ENCODE assay signal across 1 cellular context in the genomic region with DNA sequence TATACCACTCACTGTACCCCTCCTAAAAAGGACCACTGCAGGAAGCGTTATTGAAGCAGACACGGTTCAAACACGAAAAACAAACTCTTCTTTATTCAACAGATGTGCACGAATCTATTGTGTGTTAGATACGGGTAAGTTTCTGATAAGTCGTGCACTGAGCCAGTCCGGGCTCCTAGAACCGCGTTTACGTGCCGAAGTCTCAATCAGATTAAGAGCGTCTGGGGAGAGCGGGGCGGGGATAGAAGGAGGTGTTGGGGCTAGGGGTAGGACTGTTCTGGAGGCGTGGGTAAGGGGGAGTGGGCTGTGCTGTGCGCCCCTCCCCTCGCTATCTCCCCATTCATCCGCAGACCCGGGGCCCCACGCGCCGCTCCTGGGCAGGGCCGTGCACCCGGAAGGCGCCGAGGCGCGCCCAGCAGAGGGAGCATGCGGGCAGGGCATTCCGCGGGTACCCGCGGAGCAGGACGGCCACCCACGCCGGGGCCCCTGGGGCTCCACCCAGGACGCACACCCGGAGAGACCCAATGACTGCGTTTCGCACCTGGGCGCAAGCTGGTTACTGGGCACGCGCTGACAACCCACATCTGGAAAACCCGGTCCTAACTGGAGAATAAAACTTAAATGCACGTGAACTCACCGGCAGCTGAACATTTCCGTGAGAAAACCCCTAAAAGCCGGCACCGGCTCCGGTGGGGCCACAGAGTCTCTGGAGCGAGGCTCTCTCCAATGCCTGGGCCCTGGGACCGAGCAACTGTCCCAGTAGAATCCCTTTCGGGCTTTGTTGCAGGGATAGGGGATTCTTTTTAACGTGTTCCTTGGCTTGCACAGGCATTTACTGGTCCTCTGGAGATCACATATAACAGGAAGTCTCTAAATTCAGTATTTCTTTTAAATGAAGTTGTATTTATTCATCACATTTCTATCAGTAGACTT.
TF ChIP-seq lines count a peak whose summit lies in the region.

No MANE protein-coding gene starts in this region.

TF ChIP-seq in A549, 52 proteins besides CTCF, POLR2A, EP300 and RAD21 (continued from another document):
- peak; percentile 94 for TF ChIP-seq MAX (IDR thresholded peaks at IDR 0.05)
- peak; percentile 82 for TF ChIP-seq E2F6 (IDR thresholded peaks at IDR 0.05; ENCODE audit: borderline replicate concordance, low read depth)
- peak; percentile 38; the same call in 1 of the 2 replicates for TF ChIP-seq HEYL (CRISPR knock-in tag; IDR thresholded peaks at IDR 0.05)
- no peak for TF ChIP-seq EHMT2 (IDR thresholded peaks at IDR 0.05; ENCODE audit: low read depth)
- TF ChIP-seq POLR2AphosphoS2 (conservative IDR thresholded peaks at IDR 0.05; ENCODE audit: low read length): no peak
- no peak for TF ChIP-seq HOXB5 (CRISPR knock-in tag; IDR thresholded peaks at IDR 0.05)
- TF ChIP-seq CHD2 (IDR thresholded peaks at IDR 0.05; ENCODE audit: low read length, partially characterized antibody): no peak
- TF ChIP-seq RFX5 (IDR thresholded peaks at IDR 0.05): no peak
- TF ChIP-seq KDM5A (IDR thresholded peaks at IDR 0.05): 0 out of 2 replicates have a peak, but pooled peaks have one; percentile 8
- no peak for TF ChIP-seq ESRRA (IDR thresholded peaks at IDR 0.05; ENCODE audit: borderline replicate concordance, low read length)
- no peak for TF ChIP-seq CEBPB (IDR thresholded peaks at IDR 0.05)
- no peak; the same call in 1 of the 2 replicates for TF ChIP-seq FOSB (CRISPR knock-in tag; IDR thresholded peaks at IDR 0.05)
- no peak for TF ChIP-seq TFCP2L1 (CRISPR knock-in tag; IDR thresholded peaks at IDR 0.05)
- peak; percentile 95 for TF ChIP-seq SMC3 (IDR thresholded peaks at IDR 0.05)
- no peak for TF ChIP-seq HES2 (IDR thresholded peaks at IDR 0.05)
- TF ChIP-seq CBX2 (IDR thresholded peaks at IDR 0.05; ENCODE audit: borderline replicate concordance, low read depth): no peak
- TF ChIP-seq, protein P1, sequence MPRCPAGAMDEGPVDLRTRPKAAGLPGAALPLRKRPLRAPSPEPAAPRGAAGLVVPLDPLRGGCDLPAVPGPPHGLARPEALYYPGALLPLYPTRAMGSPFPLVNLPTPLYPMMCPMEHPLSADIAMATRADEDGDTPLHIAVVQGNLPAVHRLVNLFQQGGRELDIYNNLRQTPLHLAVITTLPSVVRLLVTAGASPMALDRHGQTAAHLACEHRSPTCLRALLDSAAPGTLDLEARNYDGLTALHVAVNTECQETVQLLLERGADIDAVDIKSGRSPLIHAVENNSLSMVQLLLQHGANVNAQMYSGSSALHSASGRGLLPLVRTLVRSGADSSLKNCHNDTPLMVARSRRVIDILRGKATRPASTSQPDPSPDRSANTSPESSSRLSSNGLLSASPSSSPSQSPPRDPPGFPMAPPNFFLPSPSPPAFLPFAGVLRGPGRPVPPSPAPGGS (IDR thresholded peaks at IDR 0.05): no peak
- TF ChIP-seq NR3C1 (IDR thresholded peaks at IDR 0.05): no peak
- no peak for TF ChIP-seq TP53 (CRISPR knock-in tag; IDR thresholded peaks at IDR 0.05)
- no peak for TF ChIP-seq REST (IDR thresholded peaks at IDR 0.05)
- TF ChIP-seq RARB (CRISPR knock-in tag; IDR thresholded peaks at IDR 0.05): no peak
- TF ChIP-seq, protein P2, sequence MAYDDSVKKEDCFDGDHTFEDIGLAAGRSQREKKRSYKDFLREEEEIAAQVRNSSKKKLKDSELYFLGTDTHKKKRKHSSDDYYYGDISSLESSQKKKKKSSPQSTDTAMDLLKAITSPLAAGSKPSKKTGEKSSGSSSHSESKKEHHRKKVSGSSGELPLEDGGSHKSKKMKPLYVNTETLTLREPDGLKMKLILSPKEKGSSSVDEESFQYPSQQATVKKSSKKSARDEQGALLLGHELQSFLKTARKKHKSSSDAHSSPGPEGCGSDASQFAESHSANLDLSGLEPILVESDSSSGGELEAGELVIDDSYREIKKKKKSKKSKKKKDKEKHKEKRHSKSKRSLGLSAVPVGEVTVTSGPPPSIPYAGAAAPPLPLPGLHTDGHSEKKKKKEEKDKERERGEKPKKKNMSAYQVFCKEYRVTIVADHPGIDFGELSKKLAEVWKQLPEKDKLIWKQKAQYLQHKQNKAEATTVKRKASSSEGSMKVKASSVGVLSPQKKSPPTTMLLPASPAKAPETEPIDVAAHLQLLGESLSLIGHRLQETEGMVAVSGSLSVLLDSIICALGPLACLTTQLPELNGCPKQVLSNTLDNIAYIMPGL (CRISPR knock-in tag; IDR thresholded peaks at IDR 0.05; ENCODE audit: borderline replicate concordance): peak; percentile 47; the same call in 1 of the 2 replicates
- 0 out of 2 replicates have a peak, but pooled peaks have one; percentile 16 for TF ChIP-seq PBX3 (IDR thresholded peaks at IDR 0.05)
- no peak for TF ChIP-seq FOSL2 (IDR thresholded peaks at IDR 0.05)
- peak; percentile 42; the same call in 1 of the 2 replicates for TF ChIP-seq FOSL2 (CRISPR knock-in tag; IDR thresholded peaks at IDR 0.05)
- TF ChIP-seq PHF8 (IDR thresholded peaks at IDR 0.05; ENCODE audit: borderline replicate concordance, low read depth): no peak
- TF ChIP-seq KDM1A (IDR thresholded peaks at IDR 0.05; ENCODE audit: low read depth): no peak
- TF ChIP-seq NFE2L2 (conservative IDR thresholded peaks at IDR 0.05; ENCODE audit: low read length): no peak
- 0 out of 2 replicates have a peak, but pooled peaks have one; percentile 6 for TF ChIP-seq ZNF302 (CRISPR knock-in tag; IDR thresholded peaks at IDR 0.05)
- TF ChIP-seq ZSCAN20 (CRISPR knock-in tag; IDR thresholded peaks at IDR 0.05): no peak; the same call in 1 of the 2 replicates
- no peak for TF ChIP-seq SREBF2 (IDR thresholded peaks at IDR 0.05)
- no peak for TF ChIP-seq FOXS1 (CRISPR knock-in tag; IDR thresholded peaks at IDR 0.05)
- no peak for TF ChIP-seq BHLHE40 (IDR thresholded peaks at IDR 0.05; ENCODE audit: low read depth, low read length)
- no peak for TF ChIP-seq ZC3H11A (IDR thresholded peaks at IDR 0.05)
- no peak for TF ChIP-seq JUNB (IDR thresholded peaks at IDR 0.05)
- no peak; the same call in 1 of the 2 replicates for TF ChIP-seq NPAS2 (CRISPR knock-in tag; IDR thresholded peaks at IDR 0.05; ENCODE audit: borderline replicate concordance)
- TF ChIP-seq HOXA7 (CRISPR knock-in tag; IDR thresholded peaks at IDR 0.05): 0 out of 2 replicates have a peak, but pooled peaks have one; percentile 41
- TF ChIP-seq, protein P3, sequence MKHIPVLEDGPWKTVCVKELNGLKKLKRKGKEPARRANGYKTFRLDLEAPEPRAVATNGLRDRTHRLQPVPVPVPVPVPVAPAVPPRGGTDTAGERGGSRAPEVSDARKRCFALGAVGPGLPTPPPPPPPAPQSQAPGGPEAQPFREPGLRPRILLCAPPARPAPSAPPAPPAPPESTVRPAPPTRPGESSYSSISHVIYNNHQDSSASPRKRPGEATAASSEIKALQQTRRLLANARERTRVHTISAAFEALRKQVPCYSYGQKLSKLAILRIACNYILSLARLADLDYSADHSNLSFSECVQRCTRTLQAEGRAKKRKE (CRISPR knock-in tag; IDR thresholded peaks at IDR 0.05; ENCODE audit: low read depth): 0 out of 2 replicates have a peak, but pooled peaks have one; percentile 15
- TF ChIP-seq JUN (IDR thresholded peaks at IDR 0.05): peak; percentile 43 to 50; a peak in 3 of 5 replicates
- TF ChIP-seq MAZ (IDR thresholded peaks at IDR 0.05; ENCODE audit: borderline replicate concordance, low read depth, low read length): no peak
- no peak for TF ChIP-seq CBX8 (IDR thresholded peaks at IDR 0.05)
- 0 out of 2 replicates have a peak, but pooled peaks have one; percentile 20 for TF ChIP-seq HOXB13 (CRISPR knock-in tag; IDR thresholded peaks at IDR 0.05; ENCODE audit: low read depth)
- no peak for TF ChIP-seq EHF (CRISPR knock-in tag; IDR thresholded peaks at IDR 0.05)
- no peak for TF ChIP-seq RNF2 (IDR thresholded peaks at IDR 0.05; ENCODE audit: borderline replicate concordance, low read depth)
- TF ChIP-seq, protein P4, sequence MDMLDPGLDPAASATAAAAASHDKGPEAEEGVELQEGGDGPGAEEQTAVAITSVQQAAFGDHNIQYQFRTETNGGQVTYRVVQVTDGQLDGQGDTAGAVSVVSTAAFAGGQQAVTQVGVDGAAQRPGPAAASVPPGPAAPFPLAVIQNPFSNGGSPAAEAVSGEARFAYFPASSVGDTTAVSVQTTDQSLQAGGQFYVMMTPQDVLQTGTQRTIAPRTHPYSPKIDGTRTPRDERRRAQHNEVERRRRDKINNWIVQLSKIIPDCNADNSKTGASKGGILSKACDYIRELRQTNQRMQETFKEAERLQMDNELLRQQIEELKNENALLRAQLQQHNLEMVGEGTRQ (IDR thresholded peaks at IDR 0.05): no peak
- peak; percentile 44 for TF ChIP-seq GATA3 (IDR thresholded peaks at IDR 0.05; ENCODE audit: borderline replicate concordance)
- peak; percentile 50; the same call in 1 of the 2 replicates for TF ChIP-seq MYC (IDR thresholded peaks at IDR 0.05; ENCODE audit: borderline replicate concordance, low read length)
